ENCODE assay signal across 12 cellular contexts in the genomic region with DNA sequence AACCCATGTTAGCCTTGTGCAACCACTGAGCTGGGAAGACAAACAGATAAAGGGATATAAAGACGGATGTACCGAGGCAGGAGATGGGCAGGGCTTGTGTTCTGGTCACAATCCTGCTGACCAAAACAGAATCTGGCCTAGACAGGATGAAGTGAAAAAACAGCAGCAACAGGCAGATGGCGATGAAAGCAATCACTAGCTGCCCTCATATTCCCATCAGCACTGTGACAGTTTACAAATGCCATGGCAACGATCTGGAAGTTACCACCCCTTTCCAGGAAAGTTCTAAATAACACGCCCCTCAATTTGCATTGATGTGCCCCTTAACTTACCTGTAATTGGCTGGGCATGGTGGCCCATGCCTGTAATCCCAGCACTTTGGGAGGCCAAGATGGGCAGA. TPM values are rescaled to one million over a fixed set of nuclear protein-coding genes. Genes with fewer than 3 reads are reported as not detected.
DNase-seq lines count a peak whose midpoint lies in the region; ATAC-seq and TF ChIP-seq lines count a peak whose summit lies in the region.
"Had no signal": no experiment of that assay in that cellular context is flagged by ENCODE, and none has a peak within 500 bp of the region (broad histone marks: within the 10 kb centered on the region; RNA-seq: fewer than 3 reads in every experiment).

No MANE protein-coding gene starts in this region.

- H3K4me1 ChIP-seq in breast epithelium, result no peaks in the 10 kb centered on the region
- H3K4me1 ChIP-seq in upper lobe of right lung, result no peaks in the 10 kb centered on the region

- ATAC-seq in upper lobe of right lung (peak; percentile 37), omental fat pad (ENCODE audit: low FRiP score) (no peak)

- H3K27ac ChIP-seq in breast epithelium (no peak overlapping the region), upper lobe of right lung (no peak overlapping the region)
- H3K27ac ChIP-seq: BLaER1 treated with 17β-estradiol and CSF1 and Interleukin-3, amounts not matched to agents 10 nM and 100 nM had no signal

- peaks cover 25% of the 10 kb centered on the region for H3K4me1 Mint-ChIP-seq in MCF 10A (ENCODE audit: insufficient read depth, unreplicated experiment)

- H3K9me3 Mint-ChIP-seq in MCF 10A (ENCODE audit: unreplicated experiment), result peaks cover 7% of the 10 kb centered on the region

- TF ChIP-seq CTCF in MCF 10A (IDR thresholded peaks at IDR 0.05; ENCODE audit: unreplicated experiment) (peak; percentile 19), breast epithelium (IDR thresholded peaks at IDR 0.05) (no peak), fibroblast of mammary gland (conservative IDR thresholded peaks at IDR 0.05; ENCODE audit: control insufficient read depth, insufficient read depth, low read depth, low read length) (peak; percentile 1), upper lobe of right lung (IDR thresholded peaks at IDR 0.05) (no peak), omental fat pad (IDR thresholded peaks at IDR 0.05) (no peak)

- H3K27me3 ChIP-seq in breast epithelium (no peaks in the 10 kb centered on the region), upper lobe of right lung (no peaks in the 10 kb centered on the region)
- H3K27me3 ChIP-seq: BLaER1 treated with 17β-estradiol and CSF1 and Interleukin-3, amounts not matched to agents 10 nM and 100 nM had no signal

- POLR2A ChIA-PET in MCF 10A (lab: Yijun Ruan, JAX), result interaction anchor here (0.6 to 5.6 kb wide), 6 partner anchors 12 to 54 kb away, joined by 3 to 65 read pairs (median 4); partner anchors contain the start of gene CD46

- no peaks in the 10 kb centered on the region for H3K36me3 ChIP-seq in breast epithelium
- no peaks in the 10 kb centered on the region for H3K36me3 ChIP-seq in upper lobe of right lung
- H3K36me3 ChIP-seq: BLaER1 treated with 17β-estradiol and CSF1 and Interleukin-3, amounts not matched to agents 10 nM and 100 nM had no signal

- no peak overlapping the region for H3K27ac Mint-ChIP-seq in MCF 10A (ENCODE audit: low read depth, unreplicated experiment)

- BruUV-seq in MCF 10A (replicated peaks; lab: Mats Ljungman, UMichigan), result no TSS peak

- peak; percentile 74 for DNase-seq in MCF 10A (ENCODE audit: unreplicated experiment)
- DNase-seq in breast epithelium (ENCODE audit: low spot score in 2 of 2), result no peak
- peak; percentile 20 for DNase-seq in RPMI7951 (ENCODE audit: low read depth)
- peak; percentile 38 for DNase-seq in fibroblast of mammary gland (ENCODE audit: low read depth)
- DNase-seq in upper lobe of right lung, result no peak
- no peak for DNase-seq in NCI-H446 (lab: John Stamatoyannopoulos, UW)
- no peak for DNase-seq in DMS153 treated with DMSO at 0.1 percent for 48 hours (lab: John Stamatoyannopoulos, UW; ENCODE audit: unreplicated experiment)
- no peak for DNase-seq in omental fat pad (ENCODE audit: low spot score)
- DNase-seq: activated CD4-positive, CD25-positive, alpha-beta regulatory T cell; activated naive CD4-positive, alpha-beta T cell treated with Interleukin-2 at 50 U/mL for 16 hours; NCI-H526 treated with DMSO at 0.1 percent for 48 hours had no signal

- TF ChIP-seq POLR2A in breast epithelium (IDR thresholded peaks at IDR 0.05), result no peak

- H3K27me3 Mint-ChIP-seq in MCF 10A (ENCODE audit: insufficient read depth, unreplicated experiment), result no peaks in the 10 kb centered on the region

- no peaks in the 10 kb centered on the region for H3K9me3 ChIP-seq in breast epithelium
- H3K9me3 ChIP-seq in upper lobe of right lung, result no peaks in the 10 kb centered on the region

- H3K4me3 ChIP-seq in breast epithelium (no peak overlapping the region), fibroblast of mammary gland (ENCODE audit: control insufficient read depth, low read depth, low read length) (no peak overlapping the region), upper lobe of right lung (no peak overlapping the region)
- H3K4me3 ChIP-seq: BLaER1 treated with 17β-estradiol and CSF1 and Interleukin-3, amounts not matched to agents 10 nM and 100 nM had no signal

- intact Hi-C loops in MCF 10A (cut with micrococcal nuclease), result no loop called here
- intact Hi-C loops in breast epithelium (cut with DNase I; ENCODE audit: low total_unique reads), result no loop called here
- intact Hi-C loops in upper lobe of right lung (cut with DNase I), result no loop called here

- CTCF ChIA-PET in MCF 10A (lab: Yijun Ruan, JAX), result interaction anchor here (0.6 to 4.3 kb wide), 7 partner anchors 13 to 339 kb away, joined by 3 to 23 read pairs (median 4); no protein-coding TSS in a partner anchor

- H3K36me3 Mint-ChIP-seq in MCF 10A (ENCODE audit: insufficient read depth, unreplicated experiment), result no peaks in the 10 kb centered on the region

- no peak overlapping the region for H3K4me3 Mint-ChIP-seq in MCF 10A (ENCODE audit: unreplicated experiment)

RNA-seq across cellular contexts. Expression of gene CD46, which starts 40.6 kb away (rescaled TPM):
- total RNA-seq in MCF 10A (2022) (181 and 184 TPM in 2 replicates), breast epithelium (100 to 1,000 TPM; 203 to 283 (median 204) TPM), upper lobe of right lung (335 TPM), omental fat pad (100 to 1,000 TPM; 153 to 197 (median 174) TPM)
- total RNA-seq in RPMI7951 (2014; rRNA removed; shearing (Covaris generic)), result 58.5 and 72.3 TPM in 2 replicates

Comparison
In these comparisons a context has a peak if more than half of its experiments do, and no peak if none do; other contexts are left out.
1. DNase-seq: peak in MCF 10A (single experiment), RPMI7951 (single experiment) and fibroblast of mammary gland (single experiment); none in breast epithelium (0 of 2), upper lobe of right lung (single experiment), NCI-H446 (0 of 2), DMS153 treated with DMSO at 0.1 percent for 48 hours (single experiment) and omental fat pad (single experiment).
2. CTCF ChIP-seq: peak in MCF 10A (single experiment) and fibroblast of mammary gland (single experiment); none in breast epithelium (0 of 3), upper lobe of right lung (single experiment) and omental fat pad (0 of 3).